In genomic region chr18:69495338-69495737, GRCh38 we compare ENCODE assay signal across 1 cellular context.
TF ChIP-seq lines count a peak whose summit lies in the region.

No MANE protein-coding gene starts in this region.

TF ChIP-seq in GM12878, 131 proteins besides CTCF, POLR2A, EP300 and RAD21 (continued from another document):
- TF ChIP-seq ELK1 (IDR thresholded peaks at IDR 0.05; ENCODE audit: low read depth, low read length) (no peak), POLR2AphosphoS5 (IDR thresholded peaks at IDR 0.05; ENCODE audit: low read length) (no peak), ZNF687 (IDR thresholded peaks at IDR 0.05) (no peak), NR2C2 (IDR thresholded peaks at IDR 0.05; ENCODE audit: borderline replicate concordance, control insufficient read depth, insufficient read length, low read depth) (no peak), MAX (IDR thresholded peaks at IDR 0.05; ENCODE audit: low read depth, low read length) (no peak), IRF4 (IDR thresholded peaks at IDR 0.05; ENCODE audit: low read depth, low read length) (no peak), ATF2 (IDR thresholded peaks at IDR 0.05; ENCODE audit: low read length) (no peak), MTA2 (IDR thresholded peaks at IDR 0.05; ENCODE audit: low read depth) (no peak), CUX1 (IDR thresholded peaks at IDR 0.05; ENCODE audit: insufficient replicate concordance, low read depth, low read length) (no peak), CEBPB (IDR thresholded peaks at IDR 0.05; ENCODE audit: borderline replicate concordance in 1 of 2, low read depth in 2 of 2, low read length in 2 of 2) (no peak)
TF ChIP-seq in GM12878: peak in this region for 0.
